In the genomic region with DNA sequence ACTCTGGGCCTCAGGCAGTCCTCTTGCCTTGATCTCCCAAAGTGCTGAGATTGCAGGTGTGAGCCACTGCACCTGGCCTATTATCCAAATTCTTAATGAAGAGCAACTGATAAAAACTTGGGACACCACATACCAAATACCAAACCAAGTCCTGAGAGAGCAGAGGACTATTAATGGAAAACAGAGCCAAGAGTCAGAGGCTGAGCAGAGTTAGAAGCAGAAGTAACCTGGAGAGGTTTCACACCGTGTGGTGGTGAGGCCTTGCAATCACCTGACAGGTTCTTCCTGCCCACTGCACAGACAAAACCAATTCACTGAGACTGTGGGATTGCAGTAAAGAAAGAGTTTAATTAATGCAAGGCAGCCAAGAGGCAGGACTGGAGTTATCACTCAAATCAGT, we compare ENCODE assay signal across 28 cellular contexts. TPM values are rescaled to one million over a fixed set of nuclear protein-coding genes. Genes with fewer than 3 reads are reported as not detected.
"Had no signal": no experiment of that assay in that cellular context is flagged by ENCODE, and none has a peak within 500 bp of the region (broad histone marks: within the 10 kb centered on the region; RNA-seq: fewer than 3 reads in every experiment).

No MANE protein-coding gene starts in this region.

- H3K4me2 ChIP-seq: neural progenitor cell had no signal

- H2AFZ ChIP-seq: neural progenitor cell had no signal

- H3K27ac ChIP-seq: epithelial cell of prostate, esophagus muscularis mucosa, gastrocnemius medialis, heart right ventricle, neural progenitor cell, psoas muscle, right lobe of liver, spleen, testis, tibial nerve, upper lobe of right lung, vagina had no signal

- H3K4me1 ChIP-seq: gastrocnemius medialis, psoas muscle, right lobe of liver, spleen, testis, upper lobe of right lung had no signal

- H3K9me3 Mint-ChIP-seq: effector memory CD8-positive, alpha-beta T cell; stimulated activated naive CD8-positive, alpha-beta T cell treated with anti-CD3 and anti-CD28 coated beads, Interleukin-15, amount 100 ng/mL, for 72 hours had no signal

- H3K36me3 ChIP-seq: esophagus muscularis mucosa, gastrocnemius medialis, heart right ventricle, neural progenitor cell, right lobe of liver, spleen, tibial nerve, upper lobe of right lung, vagina had no signal

- H3K27me3 ChIP-seq: esophagus muscularis mucosa, gastrocnemius medialis, heart right ventricle, neural progenitor cell, right lobe of liver, spleen, testis, tibial nerve, upper lobe of right lung, vagina had no signal

- H3K36me3 Mint-ChIP-seq: naive thymus-derived CD8-positive, alpha-beta T cell; neural progenitor cell; stimulated activated memory B cell treated with anti-CD40 and anti-IgM and Interleukin-4, amounts not matched to agents 10 μg/mL and 1 μg/mL and 100 μg/mL, for 72 hours had no signal

- H3K9ac ChIP-seq: neural progenitor cell had no signal

- H3K4me3 ChIP-seq: esophagus muscularis mucosa, gastrocnemius medialis, heart right ventricle, neural progenitor cell, psoas muscle, right lobe of liver, spleen, testis, tibial nerve, upper lobe of right lung, vagina had no signal

- H3K4me1 Mint-ChIP-seq: neural progenitor cell; stimulated activated memory B cell treated with anti-CD40 and anti-IgM and Interleukin-4, amounts not matched to agents 10 μg/mL and 1 μg/mL and 100 μg/mL, for 72 hours; stimulated activated naive CD8-positive, alpha-beta T cell treated with anti-CD3 and anti-CD28 coated beads, Interleukin-15, amount 100 ng/mL, for 72 hours had no signal

- H3K9me3 ChIP-seq: esophagus muscularis mucosa, gastrocnemius medialis, psoas muscle, right lobe of liver, spleen, testis, tibial nerve, upper lobe of right lung, vagina had no signal

- H3K27ac Mint-ChIP-seq: effector memory CD8-positive, alpha-beta T cell; naive thymus-derived CD8-positive, alpha-beta T cell; neural progenitor cell; stimulated activated memory B cell treated with anti-CD40 and anti-IgM and Interleukin-4, amounts not matched to agents 10 μg/mL and 1 μg/mL and 100 μg/mL, for 72 hours; stimulated activated naive CD8-positive, alpha-beta T cell treated with anti-CD3 and anti-CD28 coated beads, Interleukin-15, amount 100 ng/mL, for 72 hours had no signal

- ATAC-seq: effector memory CD8-positive, alpha-beta T cell; gastrocnemius medialis; heart right ventricle; left lobe of liver; naive thymus-derived CD8-positive, alpha-beta T cell; psoas muscle; right lobe of liver; stimulated activated memory B cell treated with anti-CD40 and anti-IgM and Interleukin-4, amounts not matched to agents 10 μg/mL and 1 μg/mL and 100 μg/mL, for 72 hours; stimulated activated naive CD8-positive, alpha-beta T cell treated with anti-CD3 and anti-CD28 coated beads, Interleukin-15, amount 100 ng/mL, for 72 hours; upper lobe of right lung had no signal

- H3K27me3 Mint-ChIP-seq: stimulated activated memory B cell treated with anti-CD40 and anti-IgM and Interleukin-4, amounts not matched to agents 10 μg/mL and 1 μg/mL and 100 μg/mL, for 72 hours had no signal

- H3K4me3 Mint-ChIP-seq: effector memory CD8-positive, alpha-beta T cell; naive thymus-derived CD8-positive, alpha-beta T cell; neural progenitor cell; stimulated activated memory B cell treated with anti-CD40 and anti-IgM and Interleukin-4, amounts not matched to agents 10 μg/mL and 1 μg/mL and 100 μg/mL, for 72 hours; stimulated activated naive CD8-positive, alpha-beta T cell treated with anti-CD3 and anti-CD28 coated beads, Interleukin-15, amount 100 ng/mL, for 72 hours had no signal

- DNase-seq: effector memory CD8-positive, alpha-beta T cell; gastrocnemius medialis; heart right ventricle; hypothalamus; islet precursor cell; mammary epithelial cell; naive thymus-derived CD8-positive, alpha-beta T cell; psoas muscle; retina; right lobe of liver; spleen; stimulated activated CD4-positive, alpha-beta T cell treated with anti-CD3 and anti-CD28 coated beads, Interleukin-15, amount 100 ng/mL, for 24 hours; stimulated activated CD4-positive, alpha-beta T cell treated with anti-CD3 and anti-CD28 coated beads, Interleukin-1b, Interleukin-23, amount 100 ng/mL, for 48 hours; stimulated activated CD4-positive, alpha-beta T cell treated with anti-CD3 and anti-CD28 coated beads, Interleukin-4, amount 100 ng/mL, for 24 hours; stimulated activated naive CD8-positive, alpha-beta T cell treated with anti-CD3 and anti-CD28 coated beads, Interleukin-15, amount 100 ng/mL, for 72 hours; testis; upper lobe of right lung had no signal

RNA-seq across cellular contexts. Expression of a gene that starts 16.0 kb away (rescaled TPM):
- total RNA-seq: esophagus muscularis mucosa; gastrocnemius medialis; heart right ventricle; left lobe of liver; lower leg skin; mammary epithelial cell; mononuclear cell; naive thymus-derived CD8-positive, alpha-beta T cell; psoas muscle; right lobe of liver; spleen; subcutaneous adipose tissue; tibial nerve; upper lobe of right lung; vagina had no signal
- polyA plus RNA-seq: heart right ventricle; mammary epithelial cell; naive thymus-derived CD8-positive, alpha-beta T cell; psoas muscle; spleen had no signal

RNA-seq across cellular contexts. Expression of a gene that starts 43.0 kb away (rescaled TPM):
- total RNA-seq: esophagus muscularis mucosa; fibroblast of villous mesenchyme; gastrocnemius medialis; mononuclear cell; naive thymus-derived CD8-positive, alpha-beta T cell; right lobe of liver; subcutaneous adipose tissue; upper lobe of right lung; vagina had no signal
- polyA plus RNA-seq: naive thymus-derived CD8-positive, alpha-beta T cell had no signal
